In the genomic region with DNA sequence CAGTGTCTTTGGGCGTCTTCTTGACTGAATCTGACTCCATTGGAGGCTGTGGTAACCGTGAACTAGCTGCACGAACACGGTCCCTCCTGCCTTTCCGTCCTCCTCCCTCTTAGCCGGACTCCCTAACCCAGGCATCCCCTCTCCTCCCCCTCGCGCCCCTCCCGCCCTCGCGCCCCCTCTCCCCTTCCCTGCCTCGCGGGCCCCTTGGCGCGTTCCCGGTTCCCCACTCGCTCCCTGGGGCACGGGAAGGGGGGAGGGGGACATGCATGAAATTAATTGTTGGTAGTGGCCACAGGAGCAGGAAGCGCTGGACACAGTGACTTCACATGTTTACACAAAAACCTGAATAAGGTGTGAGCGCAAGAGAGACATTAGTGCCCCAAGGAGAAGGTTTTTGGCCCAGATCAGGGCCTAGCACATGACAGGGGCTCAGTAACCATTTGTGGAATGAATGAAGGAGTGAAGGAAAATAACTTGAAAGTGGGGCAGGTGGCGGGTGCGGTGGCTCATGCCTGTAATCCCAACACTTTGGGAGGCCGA, we compare ENCODE assay signal across 19 cellular contexts. TPM values are rescaled to one million over a fixed set of nuclear protein-coding genes. Genes with fewer than 3 reads are reported as not detected.
DNase-seq lines count a peak whose midpoint lies in the region; ATAC-seq, FAIRE-seq and TF ChIP-seq lines count a peak whose summit lies in the region.
"Had no signal": no experiment of that assay in that cellular context is flagged by ENCODE, and none has a peak within 500 bp of the region (broad histone marks: within the 10 kb centered on the region; RNA-seq: fewer than 3 reads in every experiment).

No MANE protein-coding gene starts in this region.

- DNase-seq in DMS53 (lab: John Stamatoyannopoulos, UW) = peak; percentile 70
- DNase-seq in DMS53 treated with DMSO at 0.1 percent for 48 hours (lab: John Stamatoyannopoulos, UW; ENCODE audit: unreplicated experiment) = no peak
- peak; percentile 21 for DNase-seq in LNCaP clone FGC (ENCODE audit: low read depth)
- peak; percentile 59 for DNase-seq in mesenteric fat pad (ENCODE audit: low spot score)
- peak; percentile 2 for DNase-seq in urothelium cell line (ENCODE audit: low spot score)
- no peak for DNase-seq in activated T-cell treated with anti-CD3 and anti-CD28 coated beads, Interleukin-2, amount 50 U/mL, for 4 hours
- DNase-seq in vagina (ENCODE audit: extremely low spot score in 2 of 2) = no peak
- no peak for DNase-seq in MV-4-11 (lab: John Stamatoyannopoulos, UW)
- DNase-seq: AML-193; CD4-positive, alpha-beta memory T cell; DMS153; EL; GOT3 had no signal

- H3K9me3 ChIP-seq in vagina = no peaks in the 10 kb centered on the region
- H3K9me3 ChIP-seq: A549 had no signal

- H3K27ac ChIP-seq in vagina = no peak overlapping the region
- H3K27ac ChIP-seq: 22Rv1, A549 had no signal

- TF ChIP-seq CTCF in LNCaP clone FGC (IDR thresholded peaks at IDR 0.05; ENCODE audit: control insufficient read depth, extremely low read depth, insufficient read depth) (no peak), vagina (IDR thresholded peaks at IDR 0.05) (no peak)

- TF ChIP-seq POLR2A in vagina (IDR thresholded peaks at IDR 0.05) = no peak

- H3K36me3 Mint-ChIP-seq in activated T-cell treated with anti-CD3 and anti-CD28 coated beads, Interleukin-2, amount 50 U/mL, for 4 hours (ENCODE audit: insufficient read depth) = no peaks in the 10 kb centered on the region
- H3K36me3 Mint-ChIP-seq: CD14-positive monocyte; CD4-positive, alpha-beta memory T cell had no signal

- no peaks in the 10 kb centered on the region for H3K4me1 Mint-ChIP-seq in activated T-cell treated with anti-CD3 and anti-CD28 coated beads, Interleukin-2, amount 50 U/mL, for 4 hours (ENCODE audit: low read depth)
- H3K4me1 Mint-ChIP-seq: CD4-positive, alpha-beta memory T cell; H9 had no signal

- no peak overlapping the region for H3K4me3 Mint-ChIP-seq in activated T-cell treated with anti-CD3 and anti-CD28 coated beads, Interleukin-2, amount 50 U/mL, for 4 hours
- H3K4me3 Mint-ChIP-seq: CD14-positive monocyte; CD4-positive, alpha-beta memory T cell; H9 had no signal

- peaks cover under 1% of the 10 kb centered on the region for H3K27me3 Mint-ChIP-seq in activated T-cell treated with anti-CD3 and anti-CD28 coated beads, Interleukin-2, amount 50 U/mL, for 4 hours (ENCODE audit: low read depth)

- no peak for ATAC-seq in activated T-cell treated with anti-CD3 and anti-CD28 coated beads, Interleukin-2, amount 50 U/mL, for 4 hours
- ATAC-seq: HepG2 had no signal

- no peak overlapping the region for H3K4me3 ChIP-seq in LNCaP clone FGC (ENCODE audit: low read depth, low read length)
- H3K4me3 ChIP-seq in vagina = no peak overlapping the region
- H3K4me3 ChIP-seq: A549 had no signal

- no peaks in the 10 kb centered on the region for H3K9me3 Mint-ChIP-seq in activated T-cell treated with anti-CD3 and anti-CD28 coated beads, Interleukin-2, amount 50 U/mL, for 4 hours

- no peaks in the 10 kb centered on the region for H3K36me3 ChIP-seq in vagina

- H3K27me3 ChIP-seq in vagina = no peaks in the 10 kb centered on the region

- intact Hi-C loops in vagina (cut with DNase I) = no loop called here

- no peaks in the 10 kb centered on the region for H3K4me1 ChIP-seq in vagina
- H3K4me1 ChIP-seq: A549 had no signal

- no peak for FAIRE-seq in urothelium cell line (lab: Jason Lieb, UNC)
- FAIRE-seq: HepG2 had no signal

RNA-seq across cellular contexts. Expression of a gene that starts 0.3 kb away (rescaled TPM):
- not detected for total RNA-seq in mesenteric fat pad
- not detected for total RNA-seq in activated T-cell treated with anti-CD3 and anti-CD28 coated beads, Interleukin-2, amount 50 U/mL, for 4 hours
- not detected for total RNA-seq in vagina
- total RNA-seq: CD4-positive, alpha-beta memory T cell; G401; H9; HepG2 had no signal

RNA-seq across cellular contexts. Expression of a gene that starts 0.6 kb away (rescaled TPM):
- total RNA-seq in mesenteric fat pad (not detected), vagina (not detected)
- total RNA-seq in activated T-cell treated with anti-CD3 and anti-CD28 coated beads, Interleukin-2, amount 50 U/mL, for 4 hours = not detected
- total RNA-seq: CD4-positive, alpha-beta memory T cell; G401; H9; HepG2 had no signal

RNA-seq across cellular contexts. Expression of a gene that starts 14.9 kb away (rescaled TPM):
- 1,067 TPM for total RNA-seq in mesenteric fat pad
- total RNA-seq in activated T-cell treated with anti-CD3 and anti-CD28 coated beads, Interleukin-2, amount 50 U/mL, for 4 hours = 1,000 to 10,000 TPM; 3,437 to 3,718 (median 3,468) TPM
- total RNA-seq in vagina = 1,554 TPM

RNA-seq across cellular contexts. Expression of a gene that starts 32.0 kb away (rescaled TPM):
- total RNA-seq in mesenteric fat pad = 0.61 TPM
- total RNA-seq in activated T-cell treated with anti-CD3 and anti-CD28 coated beads, Interleukin-2, amount 50 U/mL, for 4 hours = 1 to 10 TPM; 2.2 to 7.8 (median 2.7) TPM
- total RNA-seq in vagina = not detected

RNA-seq across cellular contexts. Expression of a gene that starts 37.9 kb away (rescaled TPM):
- 123 TPM for total RNA-seq in mesenteric fat pad
- total RNA-seq in activated T-cell treated with anti-CD3 and anti-CD28 coated beads, Interleukin-2, amount 50 U/mL, for 4 hours = 100 to 1,000 TPM; 286 to 314 (median 301) TPM
- total RNA-seq in vagina = 114 TPM

Comparison
In these comparisons a context has a peak if more than half of its experiments do, and no peak if none do; other contexts are left out.
1. DNase-seq: peak in DMS53 (single experiment), LNCaP clone FGC (single experiment), mesenteric fat pad (single experiment) and urothelium cell line (single experiment); none in DMS53 treated with DMSO at 0.1 percent for 48 hours (single experiment), activated T-cell treated with anti-CD3 and anti-CD28 coated beads, Interleukin-2, amount 50 U/mL, for 4 hours (single experiment), vagina (0 of 2) and MV-4-11 (single experiment).